In genomic region chr19:48799358-48800300, GRCh38 we compare ENCODE assay signal across 21 cellular contexts. TPM values are rescaled to one million over a fixed set of nuclear protein-coding genes. Genes with fewer than 3 reads are reported as not detected.
DNase-seq lines count a peak whose midpoint lies in the region; ATAC-seq and TF ChIP-seq lines count a peak whose summit lies in the region.
"Had no signal": no experiment of that assay in that cellular context is flagged by ENCODE, and none has a peak within 500 bp of the region (broad histone marks: within the 10 kb centered on the region; RNA-seq: fewer than 3 reads in every experiment).

No MANE protein-coding gene starts in this region.

- no peaks in the 10 kb centered on the region for H3K9me3 ChIP-seq in IMR-90 (ENCODE audit: control insufficient read depth, insufficient read depth, low read length)
- H3K9me3 ChIP-seq: A549, thoracic aorta had no signal

- ATAC-seq in IMR-90 (ENCODE audit: low read depth) (no peak), GM21447 (IDR thresholded peaks at IDR 0.05; ENCODE audit: unreplicated experiment) (no peak)
- ATAC-seq: A549, left cardiac atrium had no signal

- no peaks in the 10 kb centered on the region for H3K27me3 ChIP-seq in ACC112 (ENCODE audit: insufficient read depth, low read length)
- H3K27me3 ChIP-seq in IMR-90 (ENCODE audit: control insufficient read depth, insufficient read depth, low read length): no peaks in the 10 kb centered on the region
- H3K27me3 ChIP-seq in layer of hippocampus (ENCODE audit: control insufficient read depth, insufficient read depth, low read length): no peaks in the 10 kb centered on the region
- H3K27me3 ChIP-seq: hepatocyte had no signal

- no peak overlapping the region for H3K9ac ChIP-seq in IMR-90 (ENCODE audit: low read depth, low read length)

- no peak overlapping the region for H2AK5ac ChIP-seq in IMR-90 (ENCODE audit: low read depth, low read length)

- no peak overlapping the region for H3K18ac ChIP-seq in IMR-90 (ENCODE audit: low read depth, low read length)

- dilution Hi-C loops in IMR-90 (cut with HindIII; ENCODE audit: low sequenced_read_pairs, unreplicated experiment): loop anchor here (10.0 kb wide), 1 partner anchor 55 kb away; no protein-coding TSS in a partner anchor

- CTCF ChIA-PET in IMR-90 (lab: Yijun Ruan, JAX): no interaction called here

- H3K79me2 ChIP-seq in ACC112 (ENCODE audit: control insufficient read depth, insufficient read depth, low read length, unreplicated experiment): no peaks in the 10 kb centered on the region
- H3K79me2 ChIP-seq: hepatocyte had no signal

- H2AK9ac ChIP-seq in IMR-90 (replicated peaks; ENCODE audit: low read depth, low read length, poor library complexity): peak overlapping the region; percentile 37

- no peak overlapping the region for H4K8ac ChIP-seq in IMR-90 (ENCODE audit: low read depth in 2 of 2, low read length in 2 of 2)

- no peak overlapping the region for H2BK15ac ChIP-seq in IMR-90 (ENCODE audit: low read depth, low read length)

- H2BK120ac ChIP-seq in IMR-90 (ENCODE audit: low read depth, low read length): no peak overlapping the region

- H3K4me1 ChIP-seq in ACC112 (ENCODE audit: control insufficient read depth, insufficient read depth, low read length, unreplicated experiment): peaks cover 9% of the 10 kb centered on the region
- peaks cover 7% of the 10 kb centered on the region for H3K4me1 ChIP-seq in IMR-90 (ENCODE audit: control insufficient read depth, insufficient read depth, low read length)

- no peak overlapping the region for H3K4ac ChIP-seq in IMR-90 (ENCODE audit: low read depth, low read length)

- H4K5ac ChIP-seq in IMR-90 (ENCODE audit: low read depth, low read length): no peak overlapping the region

- POLR2A ChIA-PET in IMR-90 (lab: Charles Lee; ENCODE audit: unreplicated experiment): no interaction called here

- no peak for TF ChIP-seq RAD21 in IMR-90 (IDR thresholded peaks at IDR 0.05; ENCODE audit: low read length)

- no peak overlapping the region for H2BK5ac ChIP-seq in IMR-90 (ENCODE audit: low read depth, low read length, poor library complexity, severe bottlenecking)

- H3K9me1 ChIP-seq in IMR-90 (ENCODE audit: insufficient read depth, low read length): no peaks in the 10 kb centered on the region

- no peak overlapping the region for H3K23ac ChIP-seq in IMR-90 (ENCODE audit: low read depth, low read length)

- no peak overlapping the region for H2BK20ac ChIP-seq in IMR-90 (ENCODE audit: low read depth, low read length)

- H3K27ac ChIP-seq in ACC112 (ENCODE audit: low read depth, low read length) (peak overlapping the region; percentile 10; the same call in 1 of the 2 replicates), IMR-90 (ENCODE audit: insufficient read depth, low read length) (no peak overlapping the region), layer of hippocampus (ENCODE audit: low read depth, low read length) (peak overlapping the region; percentile 62)
- H3K27ac ChIP-seq: hepatocyte had no signal

- H2AFZ ChIP-seq in ACC112 (ENCODE audit: low read length, unreplicated experiment) (no peak overlapping the region), IMR-90 (replicated peaks; ENCODE audit: low read length, poor library complexity) (peak overlapping the region; percentile 58)
- H2AFZ ChIP-seq: hepatocyte had no signal

- 95% methylated on average over 26 of the region's 44 CpGs; no CpG with 5 or more reads in 1 of the 2 experiments for WGBS in IMR-90 (ENCODE audit: extremely low coverage in 2 of 2, insufficient read length in 1 of 2), 2 experiments

- H3K14ac ChIP-seq in IMR-90 (replicated peaks; ENCODE audit: low read depth, low read length): no peak overlapping the region

- H4K91ac ChIP-seq in IMR-90 (ENCODE audit: insufficient read depth, low read depth, low read length): no peak overlapping the region

- no peaks in the 10 kb centered on the region; a peak in 1 of 4 replicates for H3K79me1 ChIP-seq in IMR-90 (ENCODE audit: low read depth in 1 of 2, low read length in 2 of 2)

- BruUV-seq in IMR-90 (replicated peaks; lab: Mats Ljungman, UMichigan): no TSS peak

- in situ Hi-C loops in IMR-90 (cut with MboI; ENCODE audit: low sequenced_read_pairs): no loop called here

- H4K20me1 ChIP-seq in IMR-90 (ENCODE audit: insufficient read depth, low read length): 0 out of 2 replicates have a peak, but pooled peaks cover 2% of the 10 kb centered on the region

- intact Hi-C loops in IMR-90 (cut with micrococcal nuclease): no loop called here

- no peak for TF ChIP-seq CTCF in IMR-90 (conservative IDR thresholded peaks at IDR 0.05; ENCODE audit: low read depth, low read length)

- H3K36me3 ChIP-seq in ACC112 (ENCODE audit: insufficient read depth, low read length): no peaks in the 10 kb centered on the region
- H3K36me3 ChIP-seq in IMR-90 (ENCODE audit: control insufficient read depth, insufficient read depth, low read length): no peaks in the 10 kb centered on the region; the same call in 1 of the 2 replicates

- no peak overlapping the region for H3K56ac ChIP-seq in IMR-90 (ENCODE audit: extremely low read depth, insufficient read depth, low read length)

- DNase-seq in IMR-90 (no peak), cerebellar cortex (ENCODE audit: low spot score) (peak; percentile 18), middle frontal gyrus (ENCODE audit: extremely low spot score, low spot score) (no peak), GDM1 (lab: John Stamatoyannopoulos, UW) (no peak)
- DNase-seq in activated CD8-positive, alpha-beta memory T cell treated with anti-CD3 and anti-CD28 coated beads, Interleukin-2, amount 50 U/mL, for 4 hours: no peak
- DNase-seq: activated CD4-positive, alpha-beta T cell treated with anti-CD3 and anti-CD28 coated beads for 1 hour; activated naive CD8-positive, alpha-beta T cell treated with anti-CD3 and anti-CD28 coated beads for 36 hours; CD4-positive, CD25-positive, alpha-beta regulatory T cell; left cardiac atrium; OCI-M1; SIG-M5; stimulated activated CD4-positive, alpha-beta T cell treated with anti-CD3 and anti-CD28 coated beads, Interleukin-12 subunit alpha, Interleukin-12 subunit beta, amount 100 ng/mL, for 4 hours had no signal

- no peak overlapping the region for H3K4me3 ChIP-seq in ACC112 (ENCODE audit: low read depth, low read length)
- no peak overlapping the region for H3K4me3 ChIP-seq in IMR-90 (ENCODE audit: insufficient read depth, low read depth, low read length)
- H3K4me3 ChIP-seq: A549, hepatocyte, thoracic aorta had no signal

- no peak overlapping the region for H3K4me2 ChIP-seq in IMR-90 (ENCODE audit: low read depth, low read length)
- H3K4me2 ChIP-seq: A549, hepatocyte had no signal

- no peak for TF ChIP-seq POLR2A in IMR-90 (IDR thresholded peaks at IDR 0.05; ENCODE audit: low read depth, low read length)

TF ChIP-seq in IMR-90, 13 proteins besides CTCF, POLR2A, EP300 and RAD21:
- TF ChIP-seq SMC3 (IDR thresholded peaks at IDR 0.05; ENCODE audit: low read depth, low read length): no peak
- no peak for TF ChIP-seq NFE2L2 (IDR thresholded peaks at IDR 0.05; ENCODE audit: low read depth, low read length)
- no peak for TF ChIP-seq MXI1 (IDR thresholded peaks at IDR 0.05; ENCODE audit: borderline replicate concordance, low read depth, low read length)
- no peak for TF ChIP-seq RCOR1 (IDR thresholded peaks at IDR 0.05; ENCODE audit: insufficient replicate concordance, low read length)
- TF ChIP-seq CEBPB (IDR thresholded peaks at IDR 0.05; ENCODE audit: low read depth, low read length): no peak
- TF ChIP-seq MAFK (IDR thresholded peaks at IDR 0.05; ENCODE audit: low read depth, low read length): no peak
- no peak for TF ChIP-seq MAZ (IDR thresholded peaks at IDR 0.05; ENCODE audit: borderline replicate concordance, low read depth, low read length)
- TF ChIP-seq BHLHE40 (IDR thresholded peaks at IDR 0.05; ENCODE audit: low read depth, low read length): no peak
- TF ChIP-seq FOS (IDR thresholded peaks at IDR 0.05; ENCODE audit: low read depth, low read length): no peak
- TF ChIP-seq, protein P1, sequence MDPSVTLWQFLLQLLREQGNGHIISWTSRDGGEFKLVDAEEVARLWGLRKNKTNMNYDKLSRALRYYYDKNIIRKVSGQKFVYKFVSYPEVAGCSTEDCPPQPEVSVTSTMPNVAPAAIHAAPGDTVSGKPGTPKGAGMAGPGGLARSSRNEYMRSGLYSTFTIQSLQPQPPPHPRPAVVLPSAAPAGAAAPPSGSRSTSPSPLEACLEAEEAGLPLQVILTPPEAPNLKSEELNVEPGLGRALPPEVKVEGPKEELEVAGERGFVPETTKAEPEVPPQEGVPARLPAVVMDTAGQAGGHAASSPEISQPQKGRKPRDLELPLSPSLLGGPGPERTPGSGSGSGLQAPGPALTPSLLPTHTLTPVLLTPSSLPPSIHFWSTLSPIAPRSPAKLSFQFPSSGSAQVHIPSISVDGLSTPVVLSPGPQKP (IDR thresholded peaks at IDR 0.05; ENCODE audit: borderline replicate concordance, low read depth, low read length): no peak

RNA-seq across cellular contexts. Expression of gene BCAT2, which starts 11.2 kb away (rescaled TPM):
- 20.1 and 21.7 TPM in 2 replicates for total RNA-seq in IMR-90 (2012; rRNA removed)
- 42.2 and 45.3 TPM in 2 replicates for polyA plus RNA-seq in IMR-90 (2012; rRNA removed)
- 28.9 and 55.2 TPM in 2 replicates for polyA plus RNA-seq in IMR-90 (2012; cell fraction: cytosol; rRNA removed)
- 35.9 and 75.7 TPM in 2 replicates for polyA plus RNA-seq in IMR-90 (2012; cell fraction: nucleus; rRNA removed; ENCODE audit: low replicate concordance)

RNA-seq across cellular contexts. Expression of gene HSD17B14, which starts 36.7 kb away (rescaled TPM):
- total RNA-seq in IMR-90 (2012; rRNA removed): 0.54 and 0.56 TPM in 2 replicates
- 4.5 and 5.6 TPM in 2 replicates for polyA plus RNA-seq in IMR-90 (2012; rRNA removed)
- polyA plus RNA-seq in IMR-90 (2012; cell fraction: cytosol; rRNA removed): 7.9 TPM in 2 replicates
- polyA plus RNA-seq in IMR-90 (2012; cell fraction: nucleus; rRNA removed; ENCODE audit: low replicate concordance): 14.0 and 14.9 TPM in 2 replicates
- total RNA-seq: LHCN-M2 had no signal

RNA-seq across cellular contexts. Expression of gene FGF21, which starts 44.3 kb away (rescaled TPM):
- total RNA-seq in IMR-90 (2012; rRNA removed): not detected in 2 replicates
- polyA plus RNA-seq in IMR-90 (2012; rRNA removed): not detected in 2 replicates
- not detected in 2 replicates for polyA plus RNA-seq in IMR-90 (2012; cell fraction: cytosol; rRNA removed)
- polyA plus RNA-seq in IMR-90 (2012; cell fraction: nucleus; rRNA removed; ENCODE audit: low replicate concordance): not detected in 2 replicates
- total RNA-seq: activated CD8-positive, alpha-beta memory T cell treated with anti-CD3 and anti-CD28 coated beads for 36 hours; activated naive CD8-positive, alpha-beta T cell treated with anti-CD3 and anti-CD28 coated beads for 36 hours; CD4-positive, CD25-positive, alpha-beta regulatory T cell; hepatocyte; left cardiac atrium; LHCN-M2; renal cortical epithelial cell; thoracic aorta had no signal
- polyA plus RNA-seq: CD4-positive, CD25-positive, alpha-beta regulatory T cell; hepatocyte had no signal

RNA-seq across cellular contexts. Expression of gene FUT1, which starts 47.2 kb away (rescaled TPM):
- total RNA-seq in IMR-90 (2012; rRNA removed): under 0.01 and 0.18 TPM in 2 replicates
- 0.03 and 0.09 TPM in 2 replicates for polyA plus RNA-seq in IMR-90 (2012; rRNA removed)
- 0.01 and 0.12 TPM in 2 replicates for polyA plus RNA-seq in IMR-90 (2012; cell fraction: cytosol; rRNA removed)
- 0.02 and 0.04 TPM in 2 replicates for polyA plus RNA-seq in IMR-90 (2012; cell fraction: nucleus; rRNA removed; ENCODE audit: low replicate concordance)
- total RNA-seq: CD4-positive, CD25-positive, alpha-beta regulatory T cell; LHCN-M2 had no signal

RNA-seq across cellular contexts. Expression of gene IZUMO1, which starts 52.9 kb away (rescaled TPM):
- total RNA-seq in IMR-90 (2012; rRNA removed): not detected in 2 replicates
- not detected in 2 replicates for polyA plus RNA-seq in IMR-90 (2012; rRNA removed)
- not detected in 2 replicates for polyA plus RNA-seq in IMR-90 (2012; cell fraction: cytosol; rRNA removed)
- 0.05 and 0.07 TPM in 2 replicates for polyA plus RNA-seq in IMR-90 (2012; cell fraction: nucleus; rRNA removed; ENCODE audit: low replicate concordance)
- total RNA-seq: activated CD8-positive, alpha-beta memory T cell treated with anti-CD3 and anti-CD28 coated beads for 36 hours; activated naive CD8-positive, alpha-beta T cell treated with anti-CD3 and anti-CD28 coated beads for 36 hours; CD4-positive, CD25-positive, alpha-beta regulatory T cell; LHCN-M2; renal cortical epithelial cell; thoracic aorta had no signal
- polyA plus RNA-seq: A549; CD4-positive, CD25-positive, alpha-beta regulatory T cell had no signal
